ENCODE assay signal across 8 cellular contexts in the genomic region with DNA sequence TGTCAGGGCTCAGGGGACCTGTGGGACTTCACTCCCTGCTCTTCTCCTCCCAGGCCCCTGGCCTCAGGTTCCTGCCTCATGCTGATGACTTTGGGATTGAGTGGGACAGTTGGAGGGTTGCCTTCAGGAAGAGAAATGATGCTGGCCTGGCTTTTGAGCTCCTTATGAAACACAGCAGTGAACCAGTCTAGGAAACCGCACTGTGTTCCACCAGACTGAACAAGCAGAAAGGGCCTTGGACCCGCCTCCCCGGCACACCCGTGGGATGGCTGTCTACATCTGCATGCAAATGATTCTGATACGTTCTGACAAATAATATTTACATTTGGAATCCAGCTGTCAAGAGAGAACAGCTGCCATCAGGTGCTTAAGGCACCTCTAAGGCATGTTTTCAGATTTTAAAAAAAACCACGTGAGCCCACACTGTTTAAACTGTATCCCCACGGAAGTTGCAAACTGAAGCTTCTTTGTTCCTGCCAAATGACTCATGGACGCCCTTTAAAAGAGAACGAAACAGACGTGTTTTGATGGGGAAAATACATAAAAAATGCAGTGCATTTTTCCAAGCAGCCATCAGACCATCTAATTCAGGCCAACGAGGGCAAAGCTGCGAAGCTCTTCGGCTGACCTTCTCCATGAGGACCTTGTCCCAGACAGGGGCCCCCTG. TPM values are rescaled to one million over a fixed set of nuclear protein-coding genes. Genes with fewer than 3 reads are reported as not detected.
DNase-seq lines count a peak whose midpoint lies in the region; ATAC-seq and TF ChIP-seq lines count a peak whose summit lies in the region.

No MANE protein-coding gene starts in this region.

- no peak for TF ChIP-seq POLR2A in upper lobe of left lung (IDR thresholded peaks at IDR 0.05)

- H3K36me3 ChIP-seq in lung (ENCODE audit: control insufficient read depth in 2 of 2, insufficient read depth in 2 of 2, low read length in 2 of 2) (no peaks in the 10 kb centered on the region), upper lobe of left lung (no peaks in the 10 kb centered on the region), Karpas-422 (ENCODE audit: insufficient read depth, low read length) (no peaks in the 10 kb centered on the region)

- H3K27me3 ChIP-seq in lung (ENCODE audit: control insufficient read depth, insufficient read depth) (no peaks in the 10 kb centered on the region), upper lobe of left lung (no peaks in the 10 kb centered on the region), Karpas-422 (ENCODE audit: low read length) (no peaks in the 10 kb centered on the region)

- no peak overlapping the region for H3K27ac Mint-ChIP-seq in activated T-cell treated with anti-CD3 and anti-CD28 coated beads, Interleukin-2, amount 50 U/mL, for 24 hours

- WGBS in lung, 2 donors, result 57 to 82% methylated on average over 13 of the region's 13 CpGs
- 62 to 63% methylated on average over 13 of the region's 13 CpGs for WGBS in upper lobe of left lung, 2 donors

- no peaks in the 10 kb centered on the region for H3K79me2 ChIP-seq in Karpas-422 (ENCODE audit: low read length)

- H3K9ac ChIP-seq in Karpas-422 (ENCODE audit: low read length), result no peak overlapping the region

- no peaks in the 10 kb centered on the region for H3K4me1 Mint-ChIP-seq in activated T-cell treated with anti-CD3 and anti-CD28 coated beads, Interleukin-2, amount 50 U/mL, for 24 hours (ENCODE audit: low read depth)

- no peak for TF ChIP-seq CTCF in lung (IDR thresholded peaks at IDR 0.05; ENCODE audit: control extremely low read depth, extremely low read depth)
- no peak for TF ChIP-seq CTCF in upper lobe of left lung (IDR thresholded peaks at IDR 0.05)

- H2AFZ ChIP-seq in Karpas-422 (ENCODE audit: low read length), result no peak overlapping the region

- H3K4me3 ChIP-seq in lung, result no peak overlapping the region
- H3K4me3 ChIP-seq in upper lobe of left lung, result peak overlapping the region in 1 of 4 donors; percentile 3
- no peak overlapping the region for H3K4me3 ChIP-seq in Karpas-422 (ENCODE audit: low read length)

- DNase-seq in NCI-H2081 treated with DMSO at 0.1 percent for 48 hours (lab: John Stamatoyannopoulos, UW) (peak; percentile 70), caudate nucleus (lab: John Stamatoyannopoulos, UW) (peak in 34 of 61 donors; percentile 3 to 62 (median 29)), lung (ENCODE audit: low spot score) (no peak), upper lobe of left lung (no peak), Karpas-422 (no peak), NCI-H2227 (lab: John Stamatoyannopoulos, UW; ENCODE audit: unreplicated experiment) (no peak)
- no peak for DNase-seq in activated T-cell treated with anti-CD3 and anti-CD28 coated beads, Interleukin-2, amount 50 U/mL, for 24 hours

- no peaks in the 10 kb centered on the region for H3K9me3 Mint-ChIP-seq in activated T-cell treated with anti-CD3 and anti-CD28 coated beads, Interleukin-2, amount 50 U/mL, for 24 hours

- H3K9me2 ChIP-seq in Karpas-422 (replicated peaks; ENCODE audit: insufficient read depth, low read length), result no peaks in the 10 kb centered on the region

- peak overlapping the region; percentile 76 for H3K27ac ChIP-seq in caudate nucleus (ENCODE audit: low read depth, low read length)
- H3K27ac ChIP-seq in lung (ENCODE audit: low read depth in 1 of 2, low read length in 1 of 2), result peak overlapping the region; percentile 30 to 88
- peak overlapping the region; percentile 65 to 82 (median 72) for H3K27ac ChIP-seq in upper lobe of left lung
- H3K27ac ChIP-seq in Karpas-422 (ENCODE audit: low read length), result no peak overlapping the region

- H3K4me1 ChIP-seq in lung (ENCODE audit: control insufficient read depth in 2 of 2, insufficient read depth in 2 of 2, low read length in 2 of 2), result peaks cover 0 to 10% of the 10 kb centered on the region in 2 donors
- H3K4me1 ChIP-seq in upper lobe of left lung, result peaks cover 21 to 29% (median 23%) of the 10 kb centered on the region in 4 donors
- H3K4me1 ChIP-seq in Karpas-422 (ENCODE audit: low read length), result peaks cover 6% of the 10 kb centered on the region

- H3K9me3 ChIP-seq in lung (ENCODE audit: control insufficient read depth in 2 of 2, insufficient read depth in 1 of 2, low read length in 1 of 2) (no peaks in the 10 kb centered on the region), upper lobe of left lung (no peaks in the 10 kb centered on the region), Karpas-422 (ENCODE audit: low read length) (no peaks in the 10 kb centered on the region)

- H3K27me3 Mint-ChIP-seq in activated T-cell treated with anti-CD3 and anti-CD28 coated beads, Interleukin-2, amount 50 U/mL, for 24 hours, result peaks cover 49% of the 10 kb centered on the region

- H3K4me2 ChIP-seq in Karpas-422 (ENCODE audit: low read depth, low read length, poor library complexity, severe bottlenecking), result no peak overlapping the region

- ATAC-seq in GM19035 (IDR thresholded peaks at IDR 0.05; ENCODE audit: unreplicated experiment) (peak; percentile 58), lung (ENCODE audit: insufficient read depth, low FRiP score) (peak; percentile 48), upper lobe of left lung (ENCODE audit: low FRiP score in 2 of 2) (peak; percentile 78 to 84)

- no peaks in the 10 kb centered on the region for H4K20me1 ChIP-seq in Karpas-422 (ENCODE audit: insufficient read depth, low read depth, low read length)

- TF ChIP-seq EP300 in upper lobe of left lung (IDR thresholded peaks at IDR 0.05), result no peak

- H3K4me3 Mint-ChIP-seq in activated T-cell treated with anti-CD3 and anti-CD28 coated beads, Interleukin-2, amount 50 U/mL, for 24 hours, result no peak overlapping the region

- H3K36me3 Mint-ChIP-seq in activated T-cell treated with anti-CD3 and anti-CD28 coated beads, Interleukin-2, amount 50 U/mL, for 24 hours (ENCODE audit: low read depth), result no peaks in the 10 kb centered on the region

RNA-seq across cellular contexts. Expression of gene ASAP2, which starts 27.6 kb away (rescaled TPM):
- total RNA-seq in lung, result 10 to 100 TPM; 19.2 to 30.9 TPM
- 10 to 100 TPM in 1 of 2 donors, 1 to 10 TPM in 1; 7.4 to 14.8 TPM for polyA plus RNA-seq in lung
- 10 to 100 TPM; 20.4 to 26.0 (median 23.4) TPM for total RNA-seq in upper lobe of left lung
- not detected in 2 replicates for total RNA-seq in Karpas-422 (2014; rRNA removed; shearing (Covaris generic); ENCODE audit: low replicate concordance)

Comparison
In these comparisons a context has a peak if more than half of its experiments do, and no peak if none do; other contexts are left out.
1. DNase-seq: peak in NCI-H2081 treated with DMSO at 0.1 percent for 48 hours (single experiment) and caudate nucleus (34 of 61); none in lung (single experiment), upper lobe of left lung (0 of 2), Karpas-422 (single experiment), activated T-cell treated with anti-CD3 and anti-CD28 coated beads, Interleukin-2, amount 50 U/mL, for 24 hours (single experiment) and NCI-H2227 (single experiment).
2. RNA of gene ASAP2, which starts 27.6 kb away (total RNA-seq): 19.2 to 30.9 TPM in lung and 20.4 to 26.0 TPM in upper lobe of left lung; not detected in Karpas-422; every median in the first group is over 10 times any median in the second.
3. Peak in every context shown above with its lines, with median percentiles within 50 percentile points of each other: ATAC-seq.